Comparison of ENCODE assay signal across 20 cellular contexts in genomic region chr5:157216395-157217142, GRCh38. TPM values are rescaled to one million over a fixed set of nuclear protein-coding genes. Genes with fewer than 3 reads are reported as not detected.
A peak's percentile ranks its signal among the peaks of the same experiment; 100 is the strongest.
DNase-seq lines count a peak whose midpoint lies in the region; TF ChIP-seq lines count a peak whose summit lies in the region.
"Had no signal": no experiment of that assay in that cellular context is flagged by ENCODE, and none has a peak within 500 bp of the region (broad histone marks: within the 10 kb centered on the region; RNA-seq: fewer than 3 reads in every experiment).

No MANE protein-coding gene starts in this region.

- TF ChIP-seq EP300 in ovary (IDR thresholded peaks at IDR 0.05) = no peak

- H3K36me3 ChIP-seq in BLaER1 = no peaks in the 10 kb centered on the region
- H3K36me3 ChIP-seq in CD8-positive, alpha-beta memory T cell (ENCODE audit: insufficient read depth, low read length) = peaks cover 62% of the 10 kb centered on the region
- H3K36me3 ChIP-seq in ovary = no peaks in the 10 kb centered on the region
- H3K36me3 ChIP-seq: pancreas, SJCRH30 had no signal

- DNase-seq in CD8-positive, alpha-beta memory T cell = no peak
- peak; percentile 54 for DNase-seq in activated CD4-positive, alpha-beta memory T cell treated with anti-CD3 and anti-CD28 coated beads for 36 hours
- DNase-seq in immature natural killer cell = no peak
- DNase-seq in RKO (ENCODE audit: low spot score) = no peak
- no peak for DNase-seq in SW 1271 (lab: John Stamatoyannopoulos, UW)
- no peak for DNase-seq in ovary
- DNase-seq: Kasumi-1, NCI-H1092, NCI-H2107, NCI-H524 treated with DMSO at 0.1 percent for 48 hours, pancreas, PC-3, SJCRH30, T1000 had no signal

- TF ChIP-seq CTCF in ovary (IDR thresholded peaks at IDR 0.05) = no peak

- H3K4me2 ChIP-seq in BLaER1 = peak overlapping the region; percentile 79

- H3K27me3 Mint-ChIP-seq in CD8-positive, alpha-beta memory T cell = no peaks in the 10 kb centered on the region
- H3K27me3 Mint-ChIP-seq in activated CD4-positive, alpha-beta memory T cell treated with anti-CD3 and anti-CD28 coated beads for 36 hours = no peaks in the 10 kb centered on the region
- peaks cover 1 to 5% (median 2%) of the 10 kb centered on the region in 3 donors for H3K27me3 Mint-ChIP-seq in immature natural killer cell (ENCODE audit: low read depth in 3 of 3)

- POLR2A ChIA-PET in CD8-positive, alpha-beta memory T cell (lab: Charles Lee) = interaction anchor here (0.6 to 3.0 kb wide), 12 partner anchors 9 to 74 kb away, joined by 3 to 23 read pairs (median 4); partner anchors contain the start of gene MED7
- POLR2A ChIA-PET in activated CD4-positive, alpha-beta memory T cell treated with anti-CD3 and anti-CD28 coated beads for 36 hours (lab: Charles Lee) = interaction anchor here (1.1 to 18.3 kb wide), 12 partner anchors 8 to 73 kb away, joined by 3 to 368 read pairs (median 8); partner anchors contain the start of gene ITK

- H3K27me3 ChIP-seq in BLaER1 (no peaks in the 10 kb centered on the region), ovary (no peaks in the 10 kb centered on the region)
- H3K27me3 ChIP-seq in CD8-positive, alpha-beta memory T cell (ENCODE audit: insufficient read depth, low read length, poor library complexity, severe bottlenecking) = no peaks in the 10 kb centered on the region
- H3K27me3 ChIP-seq: pancreas, SJCRH30 had no signal

- no peaks in the 10 kb centered on the region for H3K9me3 Mint-ChIP-seq in CD8-positive, alpha-beta memory T cell
- H3K9me3 Mint-ChIP-seq in activated CD4-positive, alpha-beta memory T cell treated with anti-CD3 and anti-CD28 coated beads for 36 hours = no peaks in the 10 kb centered on the region
- no peaks in the 10 kb centered on the region for H3K9me3 Mint-ChIP-seq in immature natural killer cell

- H3K27ac Mint-ChIP-seq in CD8-positive, alpha-beta memory T cell = peak overlapping the region; percentile 85 to 97 (median 95)
- peak overlapping the region; percentile 98 for H3K27ac Mint-ChIP-seq in activated CD4-positive, alpha-beta memory T cell treated with anti-CD3 and anti-CD28 coated beads for 36 hours
- peak overlapping the region; percentile 90 to 99 (median 98) for H3K27ac Mint-ChIP-seq in immature natural killer cell

- peaks cover 58% of the 10 kb centered on the region for H3K4me1 ChIP-seq in BLaER1
- peaks cover 95% of the 10 kb centered on the region for H3K4me1 ChIP-seq in CD8-positive, alpha-beta memory T cell (ENCODE audit: insufficient read depth, low read length)
- H3K4me1 ChIP-seq in ovary (ENCODE audit: insufficient read depth) = no peaks in the 10 kb centered on the region
- H3K4me1 ChIP-seq: pancreas, SJCRH30 had no signal

- H3K27ac ChIP-seq in BLaER1 = peak overlapping the region; percentile 52
- no peak overlapping the region for H3K27ac ChIP-seq in CD8-positive, alpha-beta memory T cell (ENCODE audit: low read depth, low read length)
- H3K27ac ChIP-seq in ovary = no peak overlapping the region
- H3K27ac ChIP-seq: pancreas, SJCRH30 had no signal

- intact Hi-C loops in activated CD4-positive, alpha-beta memory T cell treated with anti-CD3 and anti-CD28 coated beads for 36 hours (cut with micrococcal nuclease) = loop anchor here (1.0 kb wide), 2 partner anchors 10 to 18 kb away; no protein-coding TSS in a partner anchor
- intact Hi-C loops in ovary (cut with DNase I) = no loop called here

- no peak overlapping the region for H3K9ac ChIP-seq in BLaER1

- CTCF ChIA-PET in CD8-positive, alpha-beta memory T cell (lab: Charles Lee) = interaction anchor here (1.0 to 2.6 kb wide), 9 partner anchors 9 to 96 kb away, joined by 3 to 15 read pairs (median 4); no protein-coding TSS in a partner anchor
- CTCF ChIA-PET in activated CD4-positive, alpha-beta memory T cell treated with anti-CD3 and anti-CD28 coated beads for 36 hours (lab: Charles Lee) = interaction anchor here (0.8 to 2.1 kb wide), 7 partner anchors 10 to 74 kb away, joined by 3 to 13 read pairs (median 4); partner anchors contain the start of gene MED7

- H3K9me3 ChIP-seq in BLaER1 = peaks cover 10% of the 10 kb centered on the region
- H3K9me3 ChIP-seq in CD8-positive, alpha-beta memory T cell (ENCODE audit: low read length) = no peaks in the 10 kb centered on the region
- no peaks in the 10 kb centered on the region for H3K9me3 ChIP-seq in ovary
- H3K9me3 ChIP-seq: pancreas, SJCRH30 had no signal

- H3K4me3 ChIP-seq in BLaER1 = no peak overlapping the region
- peak overlapping the region; percentile 3 for H3K4me3 ChIP-seq in CD8-positive, alpha-beta memory T cell (ENCODE audit: low read length)
- no peak overlapping the region for H3K4me3 ChIP-seq in ovary
- H3K4me3 ChIP-seq: pancreas, SJCRH30 had no signal

- peaks cover 43 to 96% (median 50%) of the 10 kb centered on the region in 3 donors for H3K36me3 Mint-ChIP-seq in CD8-positive, alpha-beta memory T cell
- H3K36me3 Mint-ChIP-seq in activated CD4-positive, alpha-beta memory T cell treated with anti-CD3 and anti-CD28 coated beads for 36 hours = peaks cover 92% of the 10 kb centered on the region
- H3K36me3 Mint-ChIP-seq in immature natural killer cell = peaks cover 53 to 81% (median 66%) of the 10 kb centered on the region in 3 donors

- peak overlapping the region; percentile 16 to 89 (median 86) for H3K4me3 Mint-ChIP-seq in CD8-positive, alpha-beta memory T cell
- H3K4me3 Mint-ChIP-seq in activated CD4-positive, alpha-beta memory T cell treated with anti-CD3 and anti-CD28 coated beads for 36 hours = peak overlapping the region; percentile 46
- H3K4me3 Mint-ChIP-seq in immature natural killer cell = peak overlapping the region; percentile 83 to 91 (median 85)

- WGBS in ovary, 3 donors = 77 to 85% (median 79%) methylated on average over 6 of the region's 6 CpGs

- H4K20me1 ChIP-seq in BLaER1 = no peaks in the 10 kb centered on the region

- H3K4me1 Mint-ChIP-seq in CD8-positive, alpha-beta memory T cell = peaks cover 86 to 99% (median 97%) of the 10 kb centered on the region in 3 donors
- peaks cover 94% of the 10 kb centered on the region for H3K4me1 Mint-ChIP-seq in activated CD4-positive, alpha-beta memory T cell treated with anti-CD3 and anti-CD28 coated beads for 36 hours (ENCODE audit: low read depth)
- H3K4me1 Mint-ChIP-seq in immature natural killer cell = peaks cover 86 to 93% of the 10 kb centered on the region in 2 donors

- TF ChIP-seq POLR2A in ovary (IDR thresholded peaks at IDR 0.05) = no peak

RNA-seq across cellular contexts. Expression of gene ITK, which starts 35.9 kb away (rescaled TPM):
- total RNA-seq in CD8-positive, alpha-beta memory T cell = 100 to 1,000 TPM; 150 to 162 TPM
- 129 TPM for polyA plus RNA-seq in CD8-positive, alpha-beta memory T cell
- 100 to 1,000 TPM; 236 to 240 TPM for total RNA-seq in activated CD4-positive, alpha-beta memory T cell treated with anti-CD3 and anti-CD28 coated beads for 36 hours
- 10 to 100 TPM; 38.5 to 71.9 (median 54.6) TPM for polyA plus RNA-seq in immature natural killer cell
- total RNA-seq in ovary = 1 to 10 TPM in 4 of 7 donors, under 1 TPM in 3; 0.35 to 2.1 (median 1.5) TPM
- 1 to 10 TPM in 1 of 2 donors, under 1 TPM in 1; 0.36 to 1.9 TPM for polyA plus RNA-seq in ovary
- total RNA-seq: HT-29, SJCRH30 had no signal
- polyA plus RNA-seq: fibroblast of lung had no signal

RNA-seq across cellular contexts. Expression of gene CYFIP2, which starts 49.4 kb away (rescaled TPM):
- 100 to 1,000 TPM; 239 to 259 TPM for total RNA-seq in CD8-positive, alpha-beta memory T cell
- polyA plus RNA-seq in CD8-positive, alpha-beta memory T cell = 534 TPM
- total RNA-seq in activated CD4-positive, alpha-beta memory T cell treated with anti-CD3 and anti-CD28 coated beads for 36 hours = 100 to 1,000 TPM; 319 to 321 TPM
- polyA plus RNA-seq in immature natural killer cell (100 to 1,000 TPM; 293 to 667 (median 513) TPM), ovary (10 to 100 TPM in 1 of 2 donors, 1 to 10 TPM in 1; 4.9 to 39.8 TPM)
- 10 to 100 TPM in 6 of 7 donors, 1 to 10 TPM in 1; 5.6 to 22.2 (median 17.1) TPM for total RNA-seq in ovary

RNA-seq across cellular contexts. Expression of gene GARIN3, which starts 50.5 kb away (rescaled TPM):
- total RNA-seq in CD8-positive, alpha-beta memory T cell = under 1 TPM; 0.29 to 0.50 TPM
- polyA plus RNA-seq in CD8-positive, alpha-beta memory T cell = not detected
- 1 to 10 TPM; 1.3 to 1.4 TPM for total RNA-seq in activated CD4-positive, alpha-beta memory T cell treated with anti-CD3 and anti-CD28 coated beads for 36 hours
- not detected for polyA plus RNA-seq in immature natural killer cell
- not detected for total RNA-seq in ovary
- polyA plus RNA-seq in ovary = not detected
- total RNA-seq: fibroblast of lung, HT-29, lower leg skin, pancreas, PC-3, sciatic nerve, SJCRH30, urinary bladder had no signal
- polyA plus RNA-seq: fibroblast of lung, pancreas, urinary bladder had no signal

Comparison
In these comparisons a context has a peak if more than half of its experiments do, and no peak if none do; other contexts are left out.
1. RNA of gene ITK, which starts 35.9 kb away (total RNA-seq): 236 to 240 TPM in activated CD4-positive, alpha-beta memory T cell treated with anti-CD3 and anti-CD28 coated beads for 36 hours and 150 to 162 TPM in CD8-positive, alpha-beta memory T cell; 0.35 to 2.1 TPM in ovary; every median in the first group is over 10 times any median in the second.
2. RNA of gene CYFIP2, which starts 49.4 kb away (total RNA-seq): 319 to 321 TPM in activated CD4-positive, alpha-beta memory T cell treated with anti-CD3 and anti-CD28 coated beads for 36 hours and 239 to 259 TPM in CD8-positive, alpha-beta memory T cell; 5.6 to 22.2 TPM in ovary; every median in the first group is over 10 times any median in the second.
3. Peak in every context shown above with its lines, with median percentiles within 50 percentile points of each other: H3K27ac Mint-ChIP-seq and H3K4me3 Mint-ChIP-seq.